Comparison of ENCODE assay signal across 8 cellular contexts in the genomic region with DNA sequence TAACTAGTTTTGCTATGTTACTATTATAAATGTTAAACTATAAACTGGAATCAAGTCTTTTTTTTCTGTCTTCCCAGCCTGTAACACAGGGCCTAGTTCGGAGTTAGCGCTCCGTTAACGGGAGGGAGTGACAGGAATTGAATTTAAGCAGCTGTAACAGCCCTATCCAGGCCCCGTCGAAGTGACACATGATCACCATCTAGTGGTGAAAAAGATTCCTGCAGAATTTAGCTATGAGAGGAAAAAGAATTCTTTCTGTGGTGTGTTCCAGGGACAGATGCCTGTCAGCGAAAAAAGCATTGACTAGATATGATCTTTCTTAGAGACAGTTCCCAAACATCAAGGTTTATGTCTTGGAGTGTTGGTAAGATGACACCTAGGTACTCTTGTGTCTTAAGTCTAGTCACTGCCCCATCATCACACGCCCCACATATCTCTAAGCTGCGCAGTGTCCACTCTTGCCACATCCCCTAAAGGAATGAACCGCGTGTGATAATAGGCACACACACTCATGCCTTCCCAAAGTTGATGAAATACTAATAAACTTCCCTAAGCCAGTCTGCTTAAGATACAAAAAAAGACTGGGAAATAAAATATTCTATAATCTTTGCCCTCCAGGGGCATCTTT. TPM values are rescaled to one million over a fixed set of nuclear protein-coding genes. Genes with fewer than 3 reads are reported as not detected.
A peak's percentile ranks its signal among the peaks of the same experiment; 100 is the strongest.
DNase-seq lines count a peak whose midpoint lies in the region; ATAC-seq, FAIRE-seq and TF ChIP-seq lines count a peak whose summit lies in the region.

No MANE protein-coding gene starts in this region.

- no peak overlapping the region for H3K23ac ChIP-seq in mesendoderm (ENCODE audit: low read length)

- peaks cover 11% of the 10 kb centered on the region for H3K4me1 ChIP-seq in effector memory CD4-positive, alpha-beta T cell (ENCODE audit: control insufficient read depth, insufficient read depth, low read length, poor library complexity, severe bottlenecking)
- H3K4me1 ChIP-seq in mesendoderm (ENCODE audit: control insufficient read depth, low read depth, low read length) (no peaks in the 10 kb centered on the region), aorta (ENCODE audit: control insufficient read depth in 1 of 2, insufficient read depth in 2 of 2, low read length in 2 of 2) (no peaks in the 10 kb centered on the region)

- H3K4me3 Mint-ChIP-seq in activated B cell treated with CpG ODN at 0.5 μM for 24 hours = no peak overlapping the region

- H4K5ac ChIP-seq in mesendoderm (ENCODE audit: low read length) = no peak overlapping the region

- peak; percentile 81 for FAIRE-seq in H54 (lab: Jason Lieb, UNC)

- no peak overlapping the region for H3K18ac ChIP-seq in mesendoderm (ENCODE audit: low read length)

- no peak for TF ChIP-seq POLR2A in H54 (IDR thresholded peaks at IDR 0.05; ENCODE audit: low read depth, low read length)

- no peak overlapping the region for H3K4me3 ChIP-seq in effector memory CD4-positive, alpha-beta T cell (ENCODE audit: insufficient read depth, low read depth, low read length, poor library complexity, severe bottlenecking)
- H3K4me3 ChIP-seq in mesendoderm (ENCODE audit: low read length) (no peak overlapping the region), aorta (ENCODE audit: low read length in 2 of 2) (no peak overlapping the region)

- no peak overlapping the region for H4K8ac ChIP-seq in mesendoderm (ENCODE audit: low read depth, low read length)

- no peak overlapping the region for H2BK120ac ChIP-seq in mesendoderm (ENCODE audit: low read depth, low read length)

- no peak overlapping the region for H3K4me2 ChIP-seq in mesendoderm (ENCODE audit: low read length)

- no peak overlapping the region for H3K9ac ChIP-seq in mesendoderm (ENCODE audit: low read length)

- H3K4ac ChIP-seq in mesendoderm (ENCODE audit: low read depth, low read length) = no peak overlapping the region

- H3K27me3 Mint-ChIP-seq in activated B cell treated with CpG ODN at 0.5 μM for 24 hours = no peaks in the 10 kb centered on the region

- H3K79me2 ChIP-seq in mesendoderm (ENCODE audit: control insufficient read depth, insufficient read depth, low read length) = no peaks in the 10 kb centered on the region

- H2BK15ac ChIP-seq in mesendoderm (replicated peaks; ENCODE audit: low read depth) = no peak overlapping the region

- H3K9me3 Mint-ChIP-seq in activated B cell treated with CpG ODN at 0.5 μM for 24 hours = peaks cover 3% of the 10 kb centered on the region

- H3K27ac Mint-ChIP-seq in activated B cell treated with CpG ODN at 0.5 μM for 24 hours = no peak overlapping the region

- WGBS in mesendoderm (ENCODE audit: extremely low coverage, insufficient coverage, low lambda C conversion rate) = no CpG with 5 or more reads among the region's 11 CpGs
- WGBS in aorta, 2 donors = 22 to 26% methylated on average over 11 of the region's 11 CpGs

- H2AK5ac ChIP-seq in mesendoderm (ENCODE audit: low read length) = no peak overlapping the region

- no peaks in the 10 kb centered on the region for H3K36me3 ChIP-seq in effector memory CD4-positive, alpha-beta T cell (ENCODE audit: control insufficient read depth, insufficient read depth, low read length)
- H3K36me3 ChIP-seq in mesendoderm (ENCODE audit: control insufficient read depth, insufficient read depth, low read length) = no peaks in the 10 kb centered on the region
- no peaks in the 10 kb centered on the region for H3K36me3 ChIP-seq in aorta (ENCODE audit: control insufficient read depth in 1 of 2, insufficient read depth in 2 of 2, low read length in 1 of 2)

- ATAC-seq in activated B cell treated with CpG ODN at 0.5 μM for 24 hours (ENCODE audit: low read depth) = peak; percentile 51
- peak; percentile 81 for ATAC-seq in aorta (ENCODE audit: low FRiP score)

- peaks cover 21% of the 10 kb centered on the region for H3K4me1 Mint-ChIP-seq in activated B cell treated with CpG ODN at 0.5 μM for 24 hours

- DNase-seq in NCI-H510A treated with DMSO at 0.1 percent for 48 hours (lab: John Stamatoyannopoulos, UW) (peak; percentile 44), NCI-H510A (lab: John Stamatoyannopoulos, UW) (no peak), H54 (ENCODE audit: insufficient read length, low spot score) (no peak), NCI-H2107 treated with DMSO at 0.1 percent for 48 hours (lab: John Stamatoyannopoulos, UW; ENCODE audit: unreplicated experiment) (peak; percentile 71), activated B cell treated with CpG ODN at 0.5 μM for 24 hours (no peak), mesendoderm (peak; percentile 60), aorta (no peak)
- peak in 2 of 3 donors; percentile 13 to 37 for DNase-seq in effector memory CD4-positive, alpha-beta T cell

- POLR2A ChIA-PET in activated B cell treated with CpG ODN at 0.5 μM for 24 hours (lab: Charles Lee) = interaction anchor here (1.0 to 1.6 kb wide), 4 partner anchors 14 to 201 kb away, joined by 3 to 5 read pairs (median 4); a partner anchor contains a TSS

- no peaks in the 10 kb centered on the region for H3K9me3 ChIP-seq in effector memory CD4-positive, alpha-beta T cell (ENCODE audit: control insufficient read depth, low read length)
- H3K9me3 ChIP-seq in aorta (ENCODE audit: control insufficient read depth, low read length) = no peaks in the 10 kb centered on the region

- no peaks in the 10 kb centered on the region for H3K27me3 ChIP-seq in effector memory CD4-positive, alpha-beta T cell (replicated peaks; ENCODE audit: control insufficient read depth, insufficient read depth, low read length, poor library complexity, severe bottlenecking)
- H3K27me3 ChIP-seq in mesendoderm (ENCODE audit: insufficient read depth, low read length, poor library complexity) (peaks cover 4% of the 10 kb centered on the region), aorta (ENCODE audit: control insufficient read depth in 1 of 2, insufficient read depth in 2 of 2, low read length in 1 of 2) (no peaks in the 10 kb centered on the region)

- no peak overlapping the region for H3K56ac ChIP-seq in mesendoderm (ENCODE audit: low read length)

- intact Hi-C loops in activated B cell treated with CpG ODN at 0.5 μM for 24 hours (cut with micrococcal nuclease) = loop anchor here (1.0 kb wide), 2 partner anchors 34 to 92 kb away; no protein-coding TSS in a partner anchor
- intact Hi-C loops in aorta (cut with DNase I) = loop anchor here in 1 of 2 donors (5.0 kb wide), 1 partner anchor 37 kb away; no protein-coding TSS in a partner anchor

- no peak overlapping the region for H3K27ac ChIP-seq in effector memory CD4-positive, alpha-beta T cell (ENCODE audit: insufficient read depth, low read length, poor library complexity, severe bottlenecking)
- H3K27ac ChIP-seq in mesendoderm (ENCODE audit: low read depth, low read length) (no peak overlapping the region), aorta (ENCODE audit: low read depth in 1 of 2, low read length in 2 of 2) (no peak overlapping the region)

- H3K36me3 Mint-ChIP-seq in activated B cell treated with CpG ODN at 0.5 μM for 24 hours (ENCODE audit: low read depth) = no peaks in the 10 kb centered on the region

- peak; percentile 31 for TF ChIP-seq CTCF in activated B cell treated with CpG ODN at 0.5 μM for 24 hours (IDR thresholded peaks at IDR 0.05)

- H3K79me1 ChIP-seq in mesendoderm (ENCODE audit: low read length) = no peaks in the 10 kb centered on the region

- no peak overlapping the region for H2BK5ac ChIP-seq in mesendoderm (ENCODE audit: low read length)

- CTCF ChIA-PET in activated B cell treated with CpG ODN at 0.5 μM for 24 hours (lab: Charles Lee) = interaction anchor here (0.9 to 5.1 kb wide), 12 partner anchors 11 to 158 kb away, joined by 3 to 32 read pairs (median 5); a partner anchor contains a TSS

RNA-seq across cellular contexts. Expression of a gene that starts 2.1 kb away (rescaled TPM):
- total RNA-seq in activated B cell treated with CpG ODN at 0.5 μM for 24 hours (7.1 and 7.5 TPM in 2 replicates), aorta (10 to 100 TPM in 1 of 2 donors, 1 to 10 TPM in 1; 5.2 to 12.8 TPM)
- polyA plus RNA-seq in mesendoderm (2013, experiment 1 of 2) = 0.29 TPM
- 0.25 TPM for polyA plus RNA-seq in mesendoderm (2013, experiment 2 of 2)
- 1 to 10 TPM; 1.6 to 4.1 TPM for polyA plus RNA-seq in aorta

RNA-seq across cellular contexts. Expression of a gene that starts 13.8 kb away (rescaled TPM):
- total RNA-seq in activated B cell treated with CpG ODN at 0.5 μM for 24 hours (93.5 and 105 TPM in 2 replicates), aorta (10 to 100 TPM; 25.2 to 29.8 TPM)
- 191 TPM for polyA plus RNA-seq in mesendoderm (2013, experiment 1 of 2)
- polyA plus RNA-seq in mesendoderm (2013, experiment 2 of 2) = 182 TPM
- 10 to 100 TPM; 15.1 to 31.9 TPM for polyA plus RNA-seq in aorta

RNA-seq across cellular contexts. Expression of a gene that starts 56.5 kb away (rescaled TPM):
- 5.8 and 7.2 TPM in 2 replicates for total RNA-seq in activated B cell treated with CpG ODN at 0.5 μM for 24 hours
- polyA plus RNA-seq in mesendoderm (2013, experiment 1 of 2) = 15.1 TPM
- polyA plus RNA-seq in mesendoderm (2013, experiment 2 of 2) = 15.6 TPM
- 10 to 100 TPM; 37.4 to 45.7 TPM for total RNA-seq in aorta
- polyA plus RNA-seq in aorta = 10 to 100 TPM; 23.4 to 38.3 TPM

Comparison
In these comparisons a context has a peak if more than half of its experiments do, and no peak if none do; other contexts are left out.
1. DNase-seq: peak in NCI-H510A treated with DMSO at 0.1 percent for 48 hours (single experiment), NCI-H2107 treated with DMSO at 0.1 percent for 48 hours (single experiment), effector memory CD4-positive, alpha-beta T cell (2 of 3) and mesendoderm (single experiment); none in NCI-H510A (single experiment), H54 (single experiment), activated B cell treated with CpG ODN at 0.5 μM for 24 hours (single experiment) and aorta (0 of 2).